Comparison of ENCODE assay signal across 24 cellular contexts in the genomic region with DNA sequence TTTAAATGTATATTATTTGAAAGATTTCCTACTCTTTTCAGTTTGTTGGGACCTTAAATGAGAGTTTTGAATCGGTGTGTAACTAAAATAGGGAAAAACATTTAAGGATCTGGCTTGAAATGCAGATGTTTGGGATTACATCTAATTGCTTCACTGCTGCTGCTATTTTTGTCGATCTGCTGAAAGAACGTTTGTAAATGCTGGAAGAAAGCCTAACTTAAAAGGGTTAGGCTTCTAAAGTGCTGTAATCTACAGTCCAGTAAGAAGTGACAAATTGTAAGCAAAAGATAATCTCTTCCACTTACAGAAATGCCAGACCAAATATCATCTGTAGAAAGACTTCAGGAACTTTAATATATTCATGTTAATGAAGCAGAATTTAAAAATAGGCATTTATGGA.
DNase-seq lines count a peak whose midpoint lies in the region; FAIRE-seq and TF ChIP-seq lines count a peak whose summit lies in the region.
"Had no signal": no experiment of that assay in that cellular context is flagged by ENCODE, and none has a peak within 500 bp of the region (broad histone marks: within the 10 kb centered on the region; RNA-seq: fewer than 3 reads in every experiment).

No MANE protein-coding gene starts in this region.

- no peaks in the 10 kb centered on the region for H3K4me1 ChIP-seq in kidney (ENCODE audit: control insufficient read depth in 1 of 2, insufficient read depth in 1 of 2, low read depth in 1 of 2, low read length in 2 of 2)
- H3K4me1 ChIP-seq: BE2C had no signal

- no peak overlapping the region for H3K27ac ChIP-seq in kidney (ENCODE audit: low read depth in 2 of 2, low read length in 2 of 2)
- H3K27ac ChIP-seq: KMS-11 had no signal

- H3K4me3 ChIP-seq in AG09309 (ENCODE audit: control insufficient read depth, low read depth, low read length) (no peak overlapping the region), foreskin fibroblast (ENCODE audit: low read depth in 1 of 2, low read length in 2 of 2) (no peak overlapping the region), kidney (ENCODE audit: low read length in 2 of 2) (no peak overlapping the region)

- H3K9me3 ChIP-seq in kidney (ENCODE audit: control insufficient read depth in 1 of 2, low read length in 2 of 2) = no peaks in the 10 kb centered on the region
- H3K9me3 ChIP-seq: BE2C, SK-N-SH had no signal

- TF ChIP-seq CTCF in AG09309 (IDR thresholded peaks at IDR 0.05; ENCODE audit: control insufficient read depth, insufficient read depth, low read depth, low read length, missing control alignments) (no peak), foreskin fibroblast (IDR thresholded peaks at IDR 0.05; ENCODE audit: low read depth, low read length) (no peak), GM10266 (IDR thresholded peaks at IDR 0.05; ENCODE audit: control insufficient read depth, insufficient read depth, low read depth, missing control alignments) (no peak), kidney (IDR thresholded peaks at IDR 0.05; ENCODE audit: borderline replicate concordance, extremely low read depth, insufficient read depth) (no peak)

- intact Hi-C loops in kidney (cut with DNase I) = no loop called here

- DNase-seq in AG09309 (ENCODE audit: low read depth) (peak; percentile 45), AG20443 (ENCODE audit: low spot score) (peak; percentile 25), dedifferentiated amniotic fluid mesenchymal stem cell (ENCODE audit: extremely low spot score) (peak; percentile 36), foreskin fibroblast (peak; percentile 9 to 59), middle frontal gyrus (ENCODE audit: extremely low spot score, low spot score) (no peak), GM10266 (ENCODE audit: extremely low spot score) (no peak), kidney (no peak)
- DNase-seq in stimulated activated CD4-positive, alpha-beta T cell treated with anti-CD3 and anti-CD28 coated beads, Interleukin-2, amount 100 ng/mL, for 48 hours = no peak
- DNase-seq: ACHN; BE2C; CD4-positive, alpha-beta T cell; DMS53; HFFc6; MV-4-11; NCI-H1694 treated with DMSO at 0.1 percent for 48 hours; NCI-H2107; NCI-H510A; NCI-H748 treated with DMSO at 0.1 percent for 48 hours; OCI-M1; SHP77 treated with DMSO at 0.1 percent for 48 hours; SK-N-SH had no signal

- FAIRE-seq in kidney (lab: Jason Lieb, UNC) = no peak
- FAIRE-seq: H54, HepG2 had no signal

- no peaks in the 10 kb centered on the region for H3K36me3 ChIP-seq in kidney (ENCODE audit: control insufficient read depth in 1 of 2, insufficient read depth in 2 of 2, low read length in 2 of 2)
- H3K36me3 ChIP-seq: BE2C had no signal

- no peak overlapping the region for H3K9ac ChIP-seq in kidney (ENCODE audit: low read length in 2 of 2)
- H3K9ac ChIP-seq: KMS-11, SK-N-SH had no signal

Comparison
In these comparisons a context has a peak if more than half of its experiments do, and no peak if none do; other contexts are left out.
1. DNase-seq: peak in AG09309 (single experiment), AG20443 (single experiment), dedifferentiated amniotic fluid mesenchymal stem cell (single experiment) and foreskin fibroblast (2 of 2); none in stimulated activated CD4-positive, alpha-beta T cell treated with anti-CD3 and anti-CD28 coated beads, Interleukin-2, amount 100 ng/mL, for 48 hours (0 of 2), middle frontal gyrus (single experiment), GM10266 (single experiment) and kidney (single experiment).